Comparison of ENCODE assay signal across 8 cellular contexts in genomic region chr2:96305979-96306308, GRCh38. TPM values are rescaled to one million over a fixed set of nuclear protein-coding genes. Genes with fewer than 3 reads are reported as not detected.
DNase-seq lines count a peak whose midpoint lies in the region; ATAC-seq, FAIRE-seq and TF ChIP-seq lines count a peak whose summit lies in the region.

No MANE protein-coding gene starts in this region.

- DNase-seq in activated naive CD4-positive, alpha-beta T cell treated with anti-CD3 and anti-CD28 coated beads, Interleukin-2, amount 10 ng/mL, durations not matched to agents 7 days and 5 days = no peak
- DNase-seq in activated naive CD4-positive, alpha-beta T cell (lab: John Stamatoyannopoulos, UW) = no peak
- DNase-seq in astrocyte (ENCODE audit: low read depth) (no peak), type B pancreatic cell (ENCODE audit: extremely low spot score, unreplicated experiment) (no peak), anterior cingulate cortex (lab: John Stamatoyannopoulos, UW) (no peak)

- H3K27me3 ChIP-seq in astrocyte (ENCODE audit: insufficient read depth, low read length) = no peaks in the 10 kb centered on the region
- no peaks in the 10 kb centered on the region for H3K27me3 ChIP-seq in liver (ENCODE audit: control insufficient read depth in 4 of 4, insufficient read depth in 4 of 4, low read length in 3 of 4)

- peaks cover 44% of the 10 kb centered on the region for H3K79me2 ChIP-seq in astrocyte (ENCODE audit: insufficient read depth, low read length)

- TF ChIP-seq CTCF in astrocyte (IDR thresholded peaks at IDR 0.05; ENCODE audit: insufficient read depth, low read depth, low read length) = no peak
- no peak for TF ChIP-seq CTCF in liver (IDR thresholded peaks at IDR 0.05; ENCODE audit: low read depth, low read length, missing input control)
- TF ChIP-seq CTCF in type B pancreatic cell (conservative IDR thresholded peaks at IDR 0.05) = no peak

- H3K27ac Mint-ChIP-seq in activated naive CD4-positive, alpha-beta T cell treated with anti-CD3 and anti-CD28 coated beads, Interleukin-2, amount 10 ng/mL, durations not matched to agents 7 days and 5 days = peak overlapping the region; percentile 97
- H3K27ac Mint-ChIP-seq in astrocyte (ENCODE audit: unreplicated experiment) = peak overlapping the region; percentile 86
- H3K27ac Mint-ChIP-seq in type B pancreatic cell = peak overlapping the region; percentile 97

- peaks cover 67% of the 10 kb centered on the region for H3K4me1 Mint-ChIP-seq in activated naive CD4-positive, alpha-beta T cell treated with anti-CD3 and anti-CD28 coated beads, Interleukin-2, amount 10 ng/mL, durations not matched to agents 7 days and 5 days
- H3K4me1 Mint-ChIP-seq in astrocyte (ENCODE audit: low read depth, unreplicated experiment) (peaks cover 16% of the 10 kb centered on the region), type B pancreatic cell (ENCODE audit: unreplicated experiment) (peaks cover 27% of the 10 kb centered on the region)

- peak overlapping the region; percentile 99 for H3K4me3 ChIP-seq in astrocyte (ENCODE audit: insufficient read depth, low read depth, low read length)
- peak overlapping the region; percentile 81 to 99 (median 92) for H3K4me3 ChIP-seq in liver (ENCODE audit: low read depth in 1 of 3, low read length in 3 of 3)

- peak overlapping the region; percentile 96 for H3K9ac ChIP-seq in astrocyte (ENCODE audit: low read length)
- peak overlapping the region in 1 of 2 donors; percentile 17 for H3K9ac ChIP-seq in liver (ENCODE audit: low read depth in 1 of 2, low read length in 2 of 2)

- no peaks in the 10 kb centered on the region for H3K9me3 Mint-ChIP-seq in activated naive CD4-positive, alpha-beta T cell treated with anti-CD3 and anti-CD28 coated beads, Interleukin-2, amount 10 ng/mL, durations not matched to agents 7 days and 5 days
- no peaks in the 10 kb centered on the region for H3K9me3 Mint-ChIP-seq in astrocyte (ENCODE audit: unreplicated experiment)
- no peaks in the 10 kb centered on the region for H3K9me3 Mint-ChIP-seq in type B pancreatic cell

- H3K27ac ChIP-seq in astrocyte (ENCODE audit: low read depth, low read length) (peak overlapping the region; percentile 76), liver (ENCODE audit: low read depth in 1 of 2, low read length in 2 of 2) (peak overlapping the region; percentile 56 to 71)

- H3K36me3 ChIP-seq in astrocyte (ENCODE audit: insufficient read depth, low read length) (peaks cover 24% of the 10 kb centered on the region), liver (ENCODE audit: control insufficient read depth in 4 of 4, insufficient read depth in 3 of 4, low read depth in 1 of 4, low read length in 3 of 4) (peaks cover 9 to 26% (median 24%) of the 10 kb centered on the region in 4 donors)

- H3K4me1 ChIP-seq in astrocyte (ENCODE audit: insufficient read depth, low read length) = peaks cover 12% of the 10 kb centered on the region
- H3K4me1 ChIP-seq in liver (ENCODE audit: control insufficient read depth in 4 of 4, insufficient read depth in 4 of 4, low read length in 3 of 4) = peaks cover 2 to 21% (median 15%) of the 10 kb centered on the region in 4 donors

- peak overlapping the region; percentile 97 for H3K4me3 Mint-ChIP-seq in activated naive CD4-positive, alpha-beta T cell treated with anti-CD3 and anti-CD28 coated beads, Interleukin-2, amount 10 ng/mL, durations not matched to agents 7 days and 5 days
- peak overlapping the region; percentile 99 for H3K4me3 Mint-ChIP-seq in astrocyte (ENCODE audit: unreplicated experiment)
- peak overlapping the region; percentile 100 for H3K4me3 Mint-ChIP-seq in type B pancreatic cell

- no peaks in the 10 kb centered on the region for H3K9me3 ChIP-seq in astrocyte (ENCODE audit: insufficient read depth, low read depth, low read length)
- H3K9me3 ChIP-seq in liver (ENCODE audit: control insufficient read depth in 4 of 4, low read length in 3 of 4) = no peaks in the 10 kb centered on the region

- H3K36me3 Mint-ChIP-seq in activated naive CD4-positive, alpha-beta T cell treated with anti-CD3 and anti-CD28 coated beads, Interleukin-2, amount 10 ng/mL, durations not matched to agents 7 days and 5 days = peaks cover 54% of the 10 kb centered on the region
- H3K36me3 Mint-ChIP-seq in astrocyte (ENCODE audit: low read depth, unreplicated experiment) (peaks cover 4% of the 10 kb centered on the region), type B pancreatic cell (peaks cover 25% of the 10 kb centered on the region)

- no peak for FAIRE-seq in astrocyte (lab: Jason Lieb, UNC)

- CTCF ChIA-PET in activated naive CD4-positive, alpha-beta T cell treated with anti-CD3 and anti-CD28 coated beads, Interleukin-2, amount 10 ng/mL, durations not matched to agents 7 days and 5 days (lab: Charles Lee) = interaction anchor here (1.0 kb wide), 1 partner anchor 11 kb away, joined by 3 read pairs; no protein-coding TSS in a partner anchor

- H3K4me2 ChIP-seq in astrocyte (ENCODE audit: low read length) = peak overlapping the region; percentile 98

- TF ChIP-seq RAD21 in liver (IDR thresholded peaks at IDR 0.05) = no peak

- peak overlapping the region; percentile 96 for H2AFZ ChIP-seq in astrocyte (ENCODE audit: low read depth, low read length)

- peaks cover 20% of the 10 kb centered on the region for H4K20me1 ChIP-seq in astrocyte (ENCODE audit: insufficient read depth, low read length)

- peaks cover 3% of the 10 kb centered on the region for H3K27me3 Mint-ChIP-seq in activated naive CD4-positive, alpha-beta T cell treated with anti-CD3 and anti-CD28 coated beads, Interleukin-2, amount 10 ng/mL, durations not matched to agents 7 days and 5 days
- H3K27me3 Mint-ChIP-seq in astrocyte (ENCODE audit: low read depth, unreplicated experiment) = no peaks in the 10 kb centered on the region
- no peaks in the 10 kb centered on the region for H3K27me3 Mint-ChIP-seq in type B pancreatic cell

- ATAC-seq in HG02642 (IDR thresholded peaks at IDR 0.05; ENCODE audit: poor library complexity, unreplicated experiment) = no peak
- no peak for ATAC-seq in HG03045 (IDR thresholded peaks at IDR 0.05; ENCODE audit: unreplicated experiment)

- 24% methylated on average over 9 of the region's 9 CpGs for WGBS in liver

TF ChIP-seq in liver, 16 proteins besides CTCF, POLR2A, EP300 and RAD21:
- TF ChIP-seq, protein P1, sequence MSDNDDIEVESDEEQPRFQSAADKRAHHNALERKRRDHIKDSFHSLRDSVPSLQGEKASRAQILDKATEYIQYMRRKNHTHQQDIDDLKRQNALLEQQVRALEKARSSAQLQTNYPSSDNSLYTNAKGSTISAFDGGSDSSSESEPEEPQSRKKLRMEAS (IDR thresholded peaks at IDR 0.05) = no peak
- TF ChIP-seq RXRA (IDR thresholded peaks at IDR 0.05) = no peak
- TF ChIP-seq SP1 (IDR thresholded peaks at IDR 0.05) = no peak
- no peak for TF ChIP-seq FOXA1 (IDR thresholded peaks at IDR 0.05)
- no peak for TF ChIP-seq HNF4A (conservative IDR thresholded peaks at IDR 0.05)

RNA-seq across cellular contexts. Expression of gene SNRNP200, which starts 0.6 kb away (rescaled TPM):
- total RNA-seq in astrocyte = 97.3 and 101 TPM in 2 replicates
- total RNA-seq in liver = 10 to 100 TPM; 55.9 to 75.2 TPM
- polyA plus RNA-seq in liver = 10 to 100 TPM; 28.1 to 39.1 TPM
- total RNA-seq in type B pancreatic cell (ENCODE audit: low replicate concordance) = 136 and 184 TPM in 2 replicates

RNA-seq across cellular contexts. Expression of gene ITPRIPL1, which starts 19.2 kb away (rescaled TPM):
- total RNA-seq in astrocyte = 0.10 and 0.45 TPM in 2 replicates
- total RNA-seq in liver = 1 to 10 TPM in 1 of 2 donors, under 1 TPM in 1; 0.33 to 3.1 TPM
- polyA plus RNA-seq in liver = under 1 TPM; 0.19 to 0.22 TPM
- total RNA-seq in type B pancreatic cell (ENCODE audit: low replicate concordance) = 3.5 and 11.6 TPM in 2 replicates

RNA-seq across cellular contexts. Expression of gene NCAPH, which starts 29.6 kb away (rescaled TPM):
- total RNA-seq in astrocyte (2.5 and 2.8 TPM in 2 replicates), liver (10 to 100 TPM in 1 of 2 donors, under 1 TPM in 1; 0.17 to 28.6 TPM), type B pancreatic cell (ENCODE audit: low replicate concordance) (13.6 and 34.9 TPM in 2 replicates)
- polyA plus RNA-seq in liver = under 1 TPM; 0.64 to 0.92 TPM

RNA-seq across cellular contexts. Expression of gene CIAO1, which starts 39.9 kb away (rescaled TPM):
- total RNA-seq in astrocyte (56.3 and 58.6 TPM in 2 replicates), liver (10 to 100 TPM; 50.6 to 80.4 TPM), type B pancreatic cell (ENCODE audit: low replicate concordance) (68.9 and 69.7 TPM in 2 replicates)
- polyA plus RNA-seq in liver = 10 to 100 TPM; 43.0 to 43.3 TPM

RNA-seq across cellular contexts. Expression of gene TMEM127, which starts 40.1 kb away (rescaled TPM):
- 41.7 and 45.5 TPM in 2 replicates for total RNA-seq in astrocyte
- total RNA-seq in liver = 10 to 100 TPM; 17.7 to 19.1 TPM
- polyA plus RNA-seq in liver = 10 to 100 TPM; 11.2 to 27.5 TPM
- 40.5 and 58.3 TPM in 2 replicates for total RNA-seq in type B pancreatic cell (ENCODE audit: low replicate concordance)
